20 cellular contexts compared by ENCODE assay signal in genomic region chr17:77858291-77859034, GRCh38.
DNase-seq lines count a peak whose midpoint lies in the region; ATAC-seq, FAIRE-seq and TF ChIP-seq lines count a peak whose summit lies in the region.
"Had no signal": no experiment of that assay in that cellular context is flagged by ENCODE, and none has a peak within 500 bp of the region (broad histone marks: within the 10 kb centered on the region; RNA-seq: fewer than 3 reads in every experiment).

No MANE protein-coding gene starts in this region.

- FAIRE-seq in HepG2 (lab: Jason Lieb, UNC): no peak
- FAIRE-seq: A549, GM12892, GM18507 had no signal

- peak overlapping the region; percentile 67 for H3K27ac Mint-ChIP-seq in activated naive CD4-positive, alpha-beta T cell treated with anti-CD3 and anti-CD28 coated beads, Interleukin-2, amount 50 U/mL, for 24 hours
- H3K27ac Mint-ChIP-seq: CD4-positive, alpha-beta memory T cell had no signal

- CTCF ChIA-PET in HepG2 (lab: Yijun Ruan, JAX; ENCODE audit: low intra/inter-chr PET ratio, low total read pairs): no interaction called here

- H3K27me3 Mint-ChIP-seq in activated naive CD4-positive, alpha-beta T cell treated with anti-CD3 and anti-CD28 coated beads, Interleukin-2, amount 50 U/mL, for 24 hours: no peaks in the 10 kb centered on the region
- peaks cover 2% of the 10 kb centered on the region for H3K27me3 Mint-ChIP-seq in activated T-cell treated with anti-CD3 and anti-CD28 coated beads, Interleukin-2, amount 50 U/mL, for 4 hours (ENCODE audit: low read depth)
- H3K27me3 Mint-ChIP-seq: CD4-positive, alpha-beta memory T cell had no signal

- no peak overlapping the region for H3K27ac ChIP-seq in HepG2 (ENCODE audit: extremely low read length, insufficient read depth, low read length)
- H3K27ac ChIP-seq in right lobe of liver: no peak overlapping the region
- no peak overlapping the region for H3K27ac ChIP-seq in upper lobe of right lung
- H3K27ac ChIP-seq: 22Rv1, A549, C4-2B, GM23248 had no signal

- WGBS in HepG2 (ENCODE audit: low lambda C conversion rate): 2% methylated on average over 5 of the region's 5 CpGs
- WGBS in right lobe of liver (ENCODE audit: insufficient coverage, low coverage, low lambda C conversion rate, missing lambda C conversion rate): 75% methylated on average over 5 of the region's 5 CpGs

- no peak overlapping the region for H2AFZ ChIP-seq in HepG2 (ENCODE audit: low read length)
- H2AFZ ChIP-seq: GM23248 had no signal

- TF ChIP-seq CTCF in HepG2 (CRISPR knock-in tag; IDR thresholded peaks at IDR 0.05) (no peak), right lobe of liver (IDR thresholded peaks at IDR 0.05) (no peak), upper lobe of right lung (IDR thresholded peaks at IDR 0.05) (no peak)

- intact Hi-C loops in HepG2 (cut with micrococcal nuclease; ENCODE audit: unreplicated experiment) (no loop called here), right lobe of liver (cut with DNase I) (no loop called here), upper lobe of right lung (cut with DNase I) (no loop called here)

- no peak for TF ChIP-seq RAD21 in HepG2 (CRISPR knock-in tag; IDR thresholded peaks at IDR 0.05)

- ATAC-seq in HepG2 (no peak), right lobe of liver (no peak), upper lobe of right lung (no peak), HG02610 (IDR thresholded peaks at IDR 0.05; ENCODE audit: unreplicated experiment) (no peak)
- ATAC-seq in activated T-cell treated with anti-CD3 and anti-CD28 coated beads, Interleukin-2, amount 50 U/mL, for 4 hours: no peak
- ATAC-seq: A549 had no signal

- TF ChIP-seq POLR2A in HepG2 (IDR thresholded peaks at IDR 0.05; ENCODE audit: insufficient read depth in 1 of 2, low read depth in 2 of 2, low read length in 2 of 2) (no peak), right lobe of liver (IDR thresholded peaks at IDR 0.05) (no peak)

- H4K20me1 ChIP-seq in HepG2 (ENCODE audit: insufficient read depth, low read length): no peaks in the 10 kb centered on the region; the same call in 1 of the 2 replicates

- no peaks in the 10 kb centered on the region for H3K79me2 ChIP-seq in HepG2 (ENCODE audit: insufficient read depth, low read length)

- no peak overlapping the region for H3K4me2 ChIP-seq in HepG2 (ENCODE audit: low read depth, low read length)
- H3K4me2 ChIP-seq: A549 had no signal

- no peak overlapping the region for H3K4me3 Mint-ChIP-seq in activated naive CD4-positive, alpha-beta T cell treated with anti-CD3 and anti-CD28 coated beads, Interleukin-2, amount 50 U/mL, for 24 hours
- no peak overlapping the region for H3K4me3 Mint-ChIP-seq in activated T-cell treated with anti-CD3 and anti-CD28 coated beads, Interleukin-2, amount 50 U/mL, for 4 hours
- H3K4me3 Mint-ChIP-seq: IgD-negative memory B cell had no signal

- no peak overlapping the region for H3K4me3 ChIP-seq in HepG2 (replicated peaks in 1 of 3; ENCODE audit: insufficient read depth in 1 of 3, low read depth in 2 of 3, low read length in 3 of 3)
- H3K4me3 ChIP-seq in right lobe of liver: no peak overlapping the region
- H3K4me3 ChIP-seq in upper lobe of right lung: no peak overlapping the region
- H3K4me3 ChIP-seq: A549, GM23248, HAP-1 had no signal

- H3K9me3 ChIP-seq in HepG2 (ENCODE audit: low read length) (no peaks in the 10 kb centered on the region), right lobe of liver (no peaks in the 10 kb centered on the region), upper lobe of right lung (no peaks in the 10 kb centered on the region)
- H3K9me3 ChIP-seq: A549, HAP-1 had no signal

- BruUV-seq in HepG2 (replicated peaks; lab: Mats Ljungman, UMichigan): no TSS peak

- H3K9ac ChIP-seq in HepG2 (ENCODE audit: insufficient read depth, low read depth, low read length): no peak overlapping the region
- H3K9ac ChIP-seq: GM23248 had no signal

- 0 out of 2 replicates have a peak, but pooled peaks cover 1% of the 10 kb centered on the region for H3K4me1 ChIP-seq in HepG2 (ENCODE audit: insufficient read depth, low read length)
- no peaks in the 10 kb centered on the region for H3K4me1 ChIP-seq in right lobe of liver
- H3K4me1 ChIP-seq in upper lobe of right lung: no peaks in the 10 kb centered on the region
- H3K4me1 ChIP-seq: A549, HAP-1 had no signal

- in situ Hi-C loops in HepG2 (cut with HindIII; ENCODE audit: extremely low pct_ligation_motif_present, low pct_unique_long_range_greater_than_20kb): no loop called here

- H3K9me3 Mint-ChIP-seq in activated naive CD4-positive, alpha-beta T cell treated with anti-CD3 and anti-CD28 coated beads, Interleukin-2, amount 50 U/mL, for 24 hours: no peaks in the 10 kb centered on the region
- H3K9me3 Mint-ChIP-seq in activated T-cell treated with anti-CD3 and anti-CD28 coated beads, Interleukin-2, amount 50 U/mL, for 4 hours: no peaks in the 10 kb centered on the region

- peaks cover 11 to 62% of the 10 kb centered on the region in 2 experiments; a peak in 4 of 5 replicates for H3K27me3 ChIP-seq in HepG2 (ENCODE audit: control insufficient read depth in 1 of 2, insufficient read depth in 2 of 2, low read length in 2 of 2)
- H3K27me3 ChIP-seq in right lobe of liver: no peaks in the 10 kb centered on the region
- H3K27me3 ChIP-seq in upper lobe of right lung: no peaks in the 10 kb centered on the region

- DNase-seq in activated naive CD4-positive, alpha-beta T cell treated with anti-CD3 and anti-CD28 coated beads, Interleukin-2, amount 50 U/mL, for 16 hours: no peak
- DNase-seq in HepG2 (ENCODE audit: low spot score) (no peak), right lobe of liver (no peak), upper lobe of right lung (peak; percentile 7)
- DNase-seq in activated T-cell treated with anti-CD3 and anti-CD28 coated beads, Interleukin-2, amount 50 U/mL, for 4 hours: no peak
- DNase-seq: AML-193; CD4-positive, alpha-beta memory T cell; DMS153; DMS79; GDM1; GM23248 had no signal

- H3K36me3 ChIP-seq in HepG2 (replicated peaks in 1 of 2; ENCODE audit: control insufficient read depth in 1 of 2, insufficient read depth in 2 of 2, low read length in 2 of 2): no peaks in the 10 kb centered on the region
- no peaks in the 10 kb centered on the region for H3K36me3 ChIP-seq in right lobe of liver
- no peaks in the 10 kb centered on the region for H3K36me3 ChIP-seq in upper lobe of right lung
- H3K36me3 ChIP-seq: HAP-1 had no signal

- no peak for TF ChIP-seq EP300 in HepG2 (IDR thresholded peaks at IDR 0.05; ENCODE audit: low read depth in 2 of 2, low read length in 2 of 2)
- no peak for TF ChIP-seq EP300 in HepG2 (CRISPR knock-in tag; IDR thresholded peaks at IDR 0.05; ENCODE audit: borderline replicate concordance)

- POLR2A ChIA-PET in HepG2 (lab: Yijun Ruan, JAX): no interaction called here

- no peaks in the 10 kb centered on the region for H3K36me3 Mint-ChIP-seq in activated naive CD4-positive, alpha-beta T cell treated with anti-CD3 and anti-CD28 coated beads, Interleukin-2, amount 50 U/mL, for 24 hours
- H3K36me3 Mint-ChIP-seq in activated T-cell treated with anti-CD3 and anti-CD28 coated beads, Interleukin-2, amount 50 U/mL, for 4 hours (ENCODE audit: insufficient read depth): no peaks in the 10 kb centered on the region
- H3K36me3 Mint-ChIP-seq: CD4-positive, alpha-beta memory T cell had no signal

- H3K4me1 Mint-ChIP-seq in activated naive CD4-positive, alpha-beta T cell treated with anti-CD3 and anti-CD28 coated beads, Interleukin-2, amount 50 U/mL, for 24 hours: peaks cover 21% of the 10 kb centered on the region
- H3K4me1 Mint-ChIP-seq in activated T-cell treated with anti-CD3 and anti-CD28 coated beads, Interleukin-2, amount 50 U/mL, for 4 hours (ENCODE audit: low read depth): peaks cover 19% of the 10 kb centered on the region

TF ChIP-seq in HepG2, 621 proteins besides CTCF, POLR2A, EP300 and RAD21:
- TF ChIP-seq ZZZ3 (CRISPR knock-in tag; IDR thresholded peaks at IDR 0.05; ENCODE audit: borderline replicate concordance) (no peak), BHLHE40 (IDR thresholded peaks at IDR 0.05; ENCODE audit: low read length) (no peak), KMT2B (CRISPR knock-in tag; IDR thresholded peaks at IDR 0.05) (no peak), ZNF569 (CRISPR knock-in tag; IDR thresholded peaks at IDR 0.05; ENCODE audit: borderline replicate concordance) (no peak), KLF11 (CRISPR knock-in tag; IDR thresholded peaks at IDR 0.05) (no peak), ZNF879 (CRISPR knock-in tag; IDR thresholded peaks at IDR 0.05) (no peak), ZNF207 (IDR thresholded peaks at IDR 0.05; ENCODE audit: borderline replicate concordance) (peak; percentile 86; the same call in 1 of the 2 replicates), SALL1 (CRISPR knock-in tag; IDR thresholded peaks at IDR 0.05) (no peak)
